In the genomic region with DNA sequence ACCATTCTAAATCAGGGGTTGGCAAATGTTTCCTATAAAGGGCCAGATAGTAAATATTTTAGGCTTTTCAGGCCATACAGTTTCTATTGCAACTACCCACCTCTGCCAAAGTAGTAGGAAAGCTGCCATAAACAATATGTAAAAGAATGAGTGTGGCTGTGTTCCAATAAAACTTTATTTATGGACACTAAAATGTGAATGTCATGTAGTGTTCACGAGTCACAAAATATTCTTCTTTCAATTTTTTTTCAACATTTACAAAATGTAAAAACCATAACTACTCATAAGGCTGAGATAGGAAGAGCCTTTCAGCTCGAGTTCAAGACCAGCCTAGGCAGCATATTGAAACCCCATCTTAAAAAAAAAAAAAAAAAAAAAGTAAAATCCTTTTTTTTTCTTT, we compare ENCODE assay signal across 3 cellular contexts.
TF ChIP-seq lines count a peak whose summit lies in the region.

No MANE protein-coding gene starts in this region.

TF ChIP-seq in HEK293, 187 proteins besides CTCF, POLR2A, EP300 and RAD21 (continues in another document):
- TF ChIP-seq ZNF174 (tag by site-specific recombination; IDR thresholded peaks at IDR 0.05) (no peak), ZNF341 (tag by site-specific recombination; IDR thresholded peaks at IDR 0.05; ENCODE audit: low read depth) (no peak), ZNF626 (tag by site-specific recombination; IDR thresholded peaks at IDR 0.05) (no peak), ZNF658 (tag by site-specific recombination; IDR thresholded peaks at IDR 0.05) (no peak)
- TF ChIP-seq, protein P1, sequence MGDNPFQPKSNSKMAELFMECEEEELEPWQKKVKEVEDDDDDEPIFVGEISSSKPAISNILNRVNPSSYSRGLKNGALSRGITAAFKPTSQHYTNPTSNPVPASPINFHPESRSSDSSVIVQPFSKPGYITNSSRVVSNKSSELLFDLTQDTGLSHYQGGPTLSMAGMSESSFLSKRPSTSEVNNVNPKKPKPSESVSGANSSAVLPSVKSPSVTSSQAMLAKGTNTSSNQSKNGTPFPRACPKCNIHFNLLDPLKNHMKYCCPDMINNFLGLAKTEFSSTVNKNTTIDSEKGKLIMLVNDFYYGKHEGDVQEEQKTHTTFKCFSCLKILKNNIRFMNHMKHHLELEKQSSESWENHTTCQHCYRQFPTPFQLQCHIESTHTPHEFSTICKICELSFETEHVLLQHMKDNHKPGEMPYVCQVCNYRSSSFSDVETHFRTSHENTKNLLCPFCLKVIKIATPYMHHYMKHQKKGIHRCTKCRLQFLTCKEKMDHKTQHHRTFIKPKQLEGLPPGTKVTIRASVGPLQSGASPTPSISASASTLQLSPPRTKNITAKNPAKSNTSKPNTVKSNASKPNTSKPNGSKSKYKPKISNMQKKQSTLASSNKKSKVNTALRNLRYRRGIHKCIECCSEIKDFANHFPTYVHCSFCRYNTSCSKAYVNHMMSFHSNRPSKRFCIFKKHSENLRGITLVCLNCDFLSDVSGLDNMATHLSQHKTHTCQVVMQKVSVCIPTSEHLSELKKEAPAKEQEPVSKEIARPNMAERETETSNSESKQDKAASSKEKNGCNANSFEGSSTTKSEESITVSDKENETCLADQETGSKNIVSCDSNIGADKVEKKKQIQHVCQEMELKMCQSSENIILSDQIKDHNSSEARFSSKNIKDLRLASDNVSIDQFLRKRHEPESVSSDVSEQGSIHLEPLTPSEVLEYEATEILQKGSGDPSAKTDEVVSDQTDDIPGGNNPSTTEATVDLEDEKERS (tag by site-specific recombination; IDR thresholded peaks at IDR 0.05) = no peak
- TF ChIP-seq, protein P2, sequence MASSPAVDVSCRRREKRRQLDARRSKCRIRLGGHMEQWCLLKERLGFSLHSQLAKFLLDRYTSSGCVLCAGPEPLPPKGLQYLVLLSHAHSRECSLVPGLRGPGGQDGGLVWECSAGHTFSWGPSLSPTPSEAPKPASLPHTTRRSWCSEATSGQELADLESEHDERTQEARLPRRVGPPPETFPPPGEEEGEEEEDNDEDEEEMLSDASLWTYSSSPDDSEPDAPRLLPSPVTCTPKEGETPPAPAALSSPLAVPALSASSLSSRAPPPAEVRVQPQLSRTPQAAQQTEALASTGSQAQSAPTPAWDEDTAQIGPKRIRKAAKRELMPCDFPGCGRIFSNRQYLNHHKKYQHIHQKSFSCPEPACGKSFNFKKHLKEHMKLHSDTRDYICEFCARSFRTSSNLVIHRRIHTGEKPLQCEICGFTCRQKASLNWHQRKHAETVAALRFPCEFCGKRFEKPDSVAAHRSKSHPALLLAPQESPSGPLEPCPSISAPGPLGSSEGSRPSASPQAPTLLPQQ (tag by site-specific recombination; IDR thresholded peaks at IDR 0.05) = no peak
- TF ChIP-seq, protein P3, sequence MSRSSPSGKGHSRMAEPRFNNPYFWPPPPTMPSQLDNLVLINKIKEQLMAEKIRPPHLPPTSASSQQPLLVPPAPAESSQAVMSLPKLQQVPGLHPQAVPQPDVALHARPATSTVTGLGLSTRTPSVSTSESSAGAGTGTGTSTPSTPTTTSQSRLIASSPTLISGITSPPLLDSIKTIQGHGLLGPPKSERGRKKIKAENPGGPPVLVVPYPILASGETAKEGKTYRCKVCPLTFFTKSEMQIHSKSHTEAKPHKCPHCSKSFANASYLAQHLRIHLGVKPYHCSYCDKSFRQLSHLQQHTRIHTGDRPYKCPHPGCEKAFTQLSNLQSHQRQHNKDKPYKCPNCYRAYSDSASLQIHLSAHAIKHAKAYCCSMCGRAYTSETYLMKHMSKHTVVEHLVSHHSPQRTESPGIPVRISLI (tag by site-specific recombination; IDR thresholded peaks at IDR 0.05) = 0 out of 2 replicates have a peak, but pooled peaks have one; percentile 23
- TF ChIP-seq, protein P4, sequence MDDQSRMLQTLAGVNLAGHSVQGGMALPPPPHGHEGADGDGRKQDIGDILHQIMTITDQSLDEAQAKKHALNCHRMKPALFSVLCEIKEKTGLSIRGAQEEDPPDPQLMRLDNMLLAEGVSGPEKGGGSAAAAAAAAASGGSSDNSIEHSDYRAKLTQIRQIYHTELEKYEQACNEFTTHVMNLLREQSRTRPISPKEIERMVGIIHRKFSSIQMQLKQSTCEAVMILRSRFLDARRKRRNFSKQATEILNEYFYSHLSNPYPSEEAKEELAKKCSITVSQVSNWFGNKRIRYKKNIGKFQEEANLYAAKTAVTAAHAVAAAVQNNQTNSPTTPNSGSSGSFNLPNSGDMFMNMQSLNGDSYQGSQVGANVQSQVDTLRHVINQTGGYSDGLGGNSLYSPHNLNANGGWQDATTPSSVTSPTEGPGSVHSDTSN (CRISPR knock-in tag; IDR thresholded peaks at IDR 0.05) = no peak

TF ChIP-seq in WTC11, 78 proteins besides CTCF, POLR2A, EP300 and RAD21 (continues in another document):
- TF ChIP-seq, protein P5, sequence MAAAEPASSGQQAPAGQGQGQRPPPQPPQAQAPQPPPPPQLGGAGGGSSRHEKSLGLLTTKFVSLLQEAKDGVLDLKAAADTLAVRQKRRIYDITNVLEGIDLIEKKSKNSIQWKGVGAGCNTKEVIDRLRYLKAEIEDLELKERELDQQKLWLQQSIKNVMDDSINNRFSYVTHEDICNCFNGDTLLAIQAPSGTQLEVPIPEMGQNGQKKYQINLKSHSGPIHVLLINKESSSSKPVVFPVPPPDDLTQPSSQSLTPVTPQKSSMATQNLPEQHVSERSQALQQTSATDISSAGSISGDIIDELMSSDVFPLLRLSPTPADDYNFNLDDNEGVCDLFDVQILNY (CRISPR knock-in tag; IDR thresholded peaks at IDR 0.05) = no peak
- TF ChIP-seq ELF4 (CRISPR knock-in tag; IDR thresholded peaks at IDR 0.05; ENCODE audit: low read depth) = no peak
- TF ChIP-seq GABPB1 (CRISPR knock-in tag; IDR thresholded peaks at IDR 0.05) = no peak
- TF ChIP-seq, protein P6, sequence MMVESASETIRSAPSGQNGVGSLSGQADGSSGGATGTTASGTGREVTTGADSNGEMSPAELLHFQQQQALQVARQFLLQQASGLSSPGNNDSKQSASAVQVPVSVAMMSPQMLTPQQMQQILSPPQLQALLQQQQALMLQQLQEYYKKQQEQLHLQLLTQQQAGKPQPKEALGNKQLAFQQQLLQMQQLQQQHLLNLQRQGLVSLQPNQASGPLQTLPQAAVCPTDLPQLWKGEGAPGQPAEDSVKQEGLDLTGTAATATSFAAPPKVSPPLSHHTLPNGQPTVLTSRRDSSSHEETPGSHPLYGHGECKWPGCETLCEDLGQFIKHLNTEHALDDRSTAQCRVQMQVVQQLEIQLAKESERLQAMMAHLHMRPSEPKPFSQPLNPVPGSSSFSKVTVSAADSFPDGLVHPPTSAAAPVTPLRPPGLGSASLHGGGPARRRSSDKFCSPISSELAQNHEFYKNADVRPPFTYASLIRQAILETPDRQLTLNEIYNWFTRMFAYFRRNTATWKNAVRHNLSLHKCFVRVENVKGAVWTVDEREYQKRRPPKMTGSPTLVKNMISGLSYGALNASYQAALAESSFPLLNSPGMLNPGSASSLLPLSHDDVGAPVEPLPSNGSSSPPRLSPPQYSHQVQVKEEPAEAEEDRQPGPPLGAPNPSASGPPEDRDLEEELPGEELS (CRISPR knock-in tag; IDR thresholded peaks at IDR 0.05) = no peak
- TF ChIP-seq ESRRA (CRISPR knock-in tag; IDR thresholded peaks at IDR 0.05; ENCODE audit: borderline replicate concordance) = no peak
- TF ChIP-seq, protein P7, sequence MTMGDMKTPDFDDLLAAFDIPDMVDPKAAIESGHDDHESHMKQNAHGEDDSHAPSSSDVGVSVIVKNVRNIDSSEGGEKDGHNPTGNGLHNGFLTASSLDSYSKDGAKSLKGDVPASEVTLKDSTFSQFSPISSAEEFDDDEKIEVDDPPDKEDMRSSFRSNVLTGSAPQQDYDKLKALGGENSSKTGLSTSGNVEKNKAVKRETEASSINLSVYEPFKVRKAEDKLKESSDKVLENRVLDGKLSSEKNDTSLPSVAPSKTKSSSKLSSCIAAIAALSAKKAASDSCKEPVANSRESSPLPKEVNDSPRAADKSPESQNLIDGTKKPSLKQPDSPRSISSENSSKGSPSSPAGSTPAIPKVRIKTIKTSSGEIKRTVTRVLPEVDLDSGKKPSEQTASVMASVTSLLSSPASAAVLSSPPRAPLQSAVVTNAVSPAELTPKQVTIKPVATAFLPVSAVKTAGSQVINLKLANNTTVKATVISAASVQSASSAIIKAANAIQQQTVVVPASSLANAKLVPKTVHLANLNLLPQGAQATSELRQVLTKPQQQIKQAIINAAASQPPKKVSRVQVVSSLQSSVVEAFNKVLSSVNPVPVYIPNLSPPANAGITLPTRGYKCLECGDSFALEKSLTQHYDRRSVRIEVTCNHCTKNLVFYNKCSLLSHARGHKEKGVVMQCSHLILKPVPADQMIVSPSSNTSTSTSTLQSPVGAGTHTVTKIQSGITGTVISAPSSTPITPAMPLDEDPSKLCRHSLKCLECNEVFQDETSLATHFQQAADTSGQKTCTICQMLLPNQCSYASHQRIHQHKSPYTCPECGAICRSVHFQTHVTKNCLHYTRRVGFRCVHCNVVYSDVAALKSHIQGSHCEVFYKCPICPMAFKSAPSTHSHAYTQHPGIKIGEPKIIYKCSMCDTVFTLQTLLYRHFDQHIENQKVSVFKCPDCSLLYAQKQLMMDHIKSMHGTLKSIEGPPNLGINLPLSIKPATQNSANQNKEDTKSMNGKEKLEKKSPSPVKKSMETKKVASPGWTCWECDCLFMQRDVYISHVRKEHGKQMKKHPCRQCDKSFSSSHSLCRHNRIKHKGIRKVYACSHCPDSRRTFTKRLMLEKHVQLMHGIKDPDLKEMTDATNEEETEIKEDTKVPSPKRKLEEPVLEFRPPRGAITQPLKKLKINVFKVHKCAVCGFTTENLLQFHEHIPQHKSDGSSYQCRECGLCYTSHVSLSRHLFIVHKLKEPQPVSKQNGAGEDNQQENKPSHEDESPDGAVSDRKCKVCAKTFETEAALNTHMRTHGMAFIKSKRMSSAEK (CRISPR knock-in tag; IDR thresholded peaks at IDR 0.05; ENCODE audit: borderline replicate concordance) = no peak

TF ChIP-seq in K562, 482 proteins besides CTCF, POLR2A, EP300 and RAD21 (continues in another document):
- TF ChIP-seq, protein P8, sequence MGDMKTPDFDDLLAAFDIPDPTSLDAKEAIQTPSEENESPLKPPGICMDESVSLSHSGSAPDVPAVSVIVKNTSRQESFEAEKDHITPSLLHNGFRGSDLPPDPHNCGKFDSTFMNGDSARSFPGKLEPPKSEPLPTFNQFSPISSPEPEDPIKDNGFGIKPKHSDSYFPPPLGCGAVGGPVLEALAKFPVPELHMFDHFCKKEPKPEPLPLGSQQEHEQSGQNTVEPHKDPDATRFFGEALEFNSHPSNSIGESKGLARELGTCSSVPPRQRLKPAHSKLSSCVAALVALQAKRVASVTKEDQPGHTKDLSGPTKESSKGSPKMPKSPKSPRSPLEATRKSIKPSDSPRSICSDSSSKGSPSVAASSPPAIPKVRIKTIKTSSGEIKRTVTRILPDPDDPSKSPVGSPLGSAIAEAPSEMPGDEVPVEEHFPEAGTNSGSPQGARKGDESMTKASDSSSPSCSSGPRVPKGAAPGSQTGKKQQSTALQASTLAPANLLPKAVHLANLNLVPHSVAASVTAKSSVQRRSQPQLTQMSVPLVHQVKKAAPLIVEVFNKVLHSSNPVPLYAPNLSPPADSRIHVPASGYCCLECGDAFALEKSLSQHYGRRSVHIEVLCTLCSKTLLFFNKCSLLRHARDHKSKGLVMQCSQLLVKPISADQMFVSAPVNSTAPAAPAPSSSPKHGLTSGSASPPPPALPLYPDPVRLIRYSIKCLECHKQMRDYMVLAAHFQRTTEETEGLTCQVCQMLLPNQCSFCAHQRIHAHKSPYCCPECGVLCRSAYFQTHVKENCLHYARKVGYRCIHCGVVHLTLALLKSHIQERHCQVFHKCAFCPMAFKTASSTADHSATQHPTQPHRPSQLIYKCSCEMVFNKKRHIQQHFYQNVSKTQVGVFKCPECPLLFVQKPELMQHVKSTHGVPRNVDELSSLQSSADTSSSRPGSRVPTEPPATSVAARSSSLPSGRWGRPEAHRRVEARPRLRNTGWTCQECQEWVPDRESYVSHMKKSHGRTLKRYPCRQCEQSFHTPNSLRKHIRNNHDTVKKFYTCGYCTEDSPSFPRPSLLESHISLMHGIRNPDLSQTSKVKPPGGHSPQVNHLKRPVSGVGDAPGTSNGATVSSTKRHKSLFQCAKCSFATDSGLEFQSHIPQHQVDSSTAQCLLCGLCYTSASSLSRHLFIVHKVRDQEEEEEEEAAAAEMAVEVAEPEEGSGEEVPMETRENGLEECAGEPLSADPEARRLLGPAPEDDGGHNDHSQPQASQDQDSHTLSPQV (IDR thresholded peaks at IDR 0.05) = no peak
